Comparison of ENCODE assay signal across 8 cellular contexts in genomic region chr22:38172016-38172431, GRCh38. TPM values are rescaled to one million over a fixed set of nuclear protein-coding genes. Genes with fewer than 3 reads are reported as not detected.
DNase-seq lines count a peak whose midpoint lies in the region; ATAC-seq and TF ChIP-seq lines count a peak whose summit lies in the region.

No MANE protein-coding gene starts in this region.

- no peak for ATAC-seq in GM23338
- ATAC-seq in GM18873 (IDR thresholded peaks at IDR 0.05; ENCODE audit: low FRiP score, unreplicated experiment): no peak
- ATAC-seq in GM18517 (IDR thresholded peaks at IDR 0.05; ENCODE audit: unreplicated experiment): no peak

- no peak overlapping the region for H2AFZ ChIP-seq in GM23338

- TF ChIP-seq POLR2A in esophagus squamous epithelium (IDR thresholded peaks at IDR 0.05): no peak

- no peaks in the 10 kb centered on the region for H3K9me2 ChIP-seq in GM23338 (ENCODE audit: insufficient read depth)

- TF ChIP-seq CTCF in GM23338 (conservative IDR thresholded peaks at IDR 0.05; ENCODE audit: low read depth in 2 of 2) (no peak), esophagus squamous epithelium (IDR thresholded peaks at IDR 0.05) (no peak)

- H3K36me3 Mint-ChIP-seq in GM23338 (ENCODE audit: low read depth): no peaks in the 10 kb centered on the region; the same call in 2 of the 3 replicates

- no peak for DNase-seq in GM23338 (ENCODE audit: low spot score)
- peak; percentile 43 for DNase-seq in SK-MEL-5 (ENCODE audit: low read depth, low spot score)
- no peak for DNase-seq in esophagus squamous epithelium (lab: John Stamatoyannopoulos, UW)
- DNase-seq in stimulated activated CD4-positive, alpha-beta T cell treated with anti-CD3 and anti-CD28 coated beads, Interleukin-1b, Interleukin-23, amount 100 ng/mL, for 48 hours: no peak
- no peak for DNase-seq in activated CD4-positive, alpha-beta T cell treated with anti-CD3 and anti-CD28 coated beads, Interleukin-2, amount 50 U/mL, for 1 hour

- no peaks in the 10 kb centered on the region for H3K79me2 ChIP-seq in GM23338 (replicated peaks; ENCODE audit: insufficient read depth)

- H3K9me3 ChIP-seq in esophagus squamous epithelium (no peaks in the 10 kb centered on the region), skeletal muscle satellite cell (replicated peaks; ENCODE audit: low read length) (no peaks in the 10 kb centered on the region)

- no peak overlapping the region; the same call in 2 of the 3 replicates for H3K4me3 Mint-ChIP-seq in GM23338

- no peak overlapping the region for H3K27ac Mint-ChIP-seq in GM23338

- H3K27ac ChIP-seq in GM23338 (ENCODE audit: low read depth): 0 out of 2 replicates have a peak overlapping the region, but pooled peaks have one; percentile 19
- H3K27ac ChIP-seq in esophagus squamous epithelium: peak overlapping the region; percentile 7 to 80 (median 62)

- no peaks in the 10 kb centered on the region for H4K20me1 ChIP-seq in GM23338 (replicated peaks; ENCODE audit: insufficient read depth)

- H3K27me3 ChIP-seq in GM23338 (ENCODE audit: insufficient read depth) (no peaks in the 10 kb centered on the region), esophagus squamous epithelium (no peaks in the 10 kb centered on the region), skeletal muscle satellite cell (ENCODE audit: control insufficient read depth, insufficient read depth, low read length) (no peaks in the 10 kb centered on the region)

- H3K9me3 Mint-ChIP-seq in GM23338: no peaks in the 10 kb centered on the region

- H3K4me1 Mint-ChIP-seq in GM23338: peaks cover 10% of the 10 kb centered on the region

- intact Hi-C loops in esophagus squamous epithelium (cut with DNase I): no loop called here

- no peaks in the 10 kb centered on the region for H3K4me1 ChIP-seq in GM23338 (ENCODE audit: insufficient read depth)
- peaks cover 26 to 69% (median 47%) of the 10 kb centered on the region in 3 donors for H3K4me1 ChIP-seq in esophagus squamous epithelium
- peaks cover 41% of the 10 kb centered on the region for H3K4me1 ChIP-seq in skeletal muscle satellite cell (ENCODE audit: control insufficient read depth, insufficient read depth, low read length)

- H3K4me2 ChIP-seq in GM23338 (no peak overlapping the region), skeletal muscle satellite cell (ENCODE audit: low read length) (peak overlapping the region; percentile 39)

- no peaks in the 10 kb centered on the region for H3K36me3 ChIP-seq in GM23338 (ENCODE audit: insufficient read depth)
- peaks cover 0 to 14% (median 0%) of the 10 kb centered on the region in 3 donors for H3K36me3 ChIP-seq in esophagus squamous epithelium
- H3K36me3 ChIP-seq in skeletal muscle satellite cell (ENCODE audit: insufficient read depth, low read length): no peaks in the 10 kb centered on the region

- in situ Hi-C loops in SK-MEL-5 (cut with HindIII; ENCODE audit: low pct_unique_long_range_greater_than_20kb, low sequenced_read_pairs): no loop called here

- WGBS in esophagus squamous epithelium, 2 donors: 12 to 39% methylated on average over 5 to 6 of the region's 6 CpGs

- H3K9ac ChIP-seq in skeletal muscle satellite cell (ENCODE audit: low read depth, low read length): peak overlapping the region; percentile 43

- H3F3A ChIP-seq in GM23338 (replicated peaks; ENCODE audit: low read depth): no peaks in the 10 kb centered on the region

- H3K27me3 Mint-ChIP-seq in GM23338 (ENCODE audit: insufficient read depth, low read depth, poor library complexity): peaks cover 16% of the 10 kb centered on the region

- H3K4me3 ChIP-seq in GM23338: no peak overlapping the region
- no peak overlapping the region for H3K4me3 ChIP-seq in esophagus squamous epithelium
- H3K4me3 ChIP-seq in skeletal muscle satellite cell (ENCODE audit: low read length): no peak overlapping the region

TF ChIP-seq in GM23338, 12 proteins besides CTCF, POLR2A, EP300 and RAD21 (continues in another document):
- TF ChIP-seq ZNF114 (CRISPR knock-in tag; IDR thresholded peaks at IDR 0.05) (no peak), POLR2AphosphoS5 (IDR thresholded peaks at IDR 0.05; ENCODE audit: low read depth) (no peak), NANOG (IDR thresholded peaks at IDR 0.05; ENCODE audit: borderline replicate concordance) (no peak), EZH2 (IDR thresholded peaks at IDR 0.05; ENCODE audit: low read depth, unreplicated experiment) (no peak), ZNF331 (CRISPR knock-in tag; IDR thresholded peaks at IDR 0.05; ENCODE audit: low read depth) (no peak), CREB1 (CRISPR knock-in tag; IDR thresholded peaks at IDR 0.05; ENCODE audit: low read depth) (no peak), REST (IDR thresholded peaks at IDR 0.05; ENCODE audit: unreplicated experiment) (no peak)

RNA-seq across cellular contexts. Expression of gene PLA2G6, which starts 9.6 kb away (rescaled TPM):
- 6.3 and 12.6 TPM in 2 replicates for total RNA-seq in GM23338 (2014; rRNA removed; shearing (Covaris generic))
- 4.5 and 5.8 TPM in 2 replicates for polyA plus RNA-seq in GM23338 (2016; fragmentation: Nextera tagmentation; extraction: Ambion mirVana)
- 20.8 and 21.5 TPM in 2 replicates for total RNA-seq in SK-MEL-5 (2014; rRNA removed; shearing (Covaris generic))
- 14.7 and 16.6 TPM in 2 replicates for polyA plus RNA-seq in SK-MEL-5 (2015; cell fraction: cytosol; rRNA removed)
- 530 and 622 TPM in 2 replicates for polyA plus RNA-seq in SK-MEL-5 (2015; cell fraction: nucleus; rRNA removed)
- 10 to 100 TPM; 12.9 to 24.2 (median 14.2) TPM for total RNA-seq in esophagus squamous epithelium
- total RNA-seq in skeletal muscle satellite cell (2012; rRNA removed): 4.8 and 8.6 TPM in 2 replicates

RNA-seq across cellular contexts. Expression of gene MAFF, which starts 29.8 kb away (rescaled TPM):
- 7.7 and 8.9 TPM in 2 replicates for total RNA-seq in GM23338 (2014; rRNA removed; shearing (Covaris generic))
- 2.2 and 2.3 TPM in 2 replicates for polyA plus RNA-seq in GM23338 (2016; fragmentation: Nextera tagmentation; extraction: Ambion mirVana)
- total RNA-seq in SK-MEL-5 (2014; rRNA removed; shearing (Covaris generic)): 153 and 181 TPM in 2 replicates
- 215 and 262 TPM in 2 replicates for polyA plus RNA-seq in SK-MEL-5 (2015; cell fraction: cytosol; rRNA removed)
- polyA plus RNA-seq in SK-MEL-5 (2015; cell fraction: nucleus; rRNA removed): 88.5 and 97.0 TPM in 2 replicates
- total RNA-seq in esophagus squamous epithelium: 10 to 100 TPM; 19.4 to 51.6 (median 40.5) TPM
- total RNA-seq in skeletal muscle satellite cell (2012; rRNA removed): 29.7 and 36.9 TPM in 2 replicates
